ENCODE assay signal across 1 cellular context in the genomic region with DNA sequence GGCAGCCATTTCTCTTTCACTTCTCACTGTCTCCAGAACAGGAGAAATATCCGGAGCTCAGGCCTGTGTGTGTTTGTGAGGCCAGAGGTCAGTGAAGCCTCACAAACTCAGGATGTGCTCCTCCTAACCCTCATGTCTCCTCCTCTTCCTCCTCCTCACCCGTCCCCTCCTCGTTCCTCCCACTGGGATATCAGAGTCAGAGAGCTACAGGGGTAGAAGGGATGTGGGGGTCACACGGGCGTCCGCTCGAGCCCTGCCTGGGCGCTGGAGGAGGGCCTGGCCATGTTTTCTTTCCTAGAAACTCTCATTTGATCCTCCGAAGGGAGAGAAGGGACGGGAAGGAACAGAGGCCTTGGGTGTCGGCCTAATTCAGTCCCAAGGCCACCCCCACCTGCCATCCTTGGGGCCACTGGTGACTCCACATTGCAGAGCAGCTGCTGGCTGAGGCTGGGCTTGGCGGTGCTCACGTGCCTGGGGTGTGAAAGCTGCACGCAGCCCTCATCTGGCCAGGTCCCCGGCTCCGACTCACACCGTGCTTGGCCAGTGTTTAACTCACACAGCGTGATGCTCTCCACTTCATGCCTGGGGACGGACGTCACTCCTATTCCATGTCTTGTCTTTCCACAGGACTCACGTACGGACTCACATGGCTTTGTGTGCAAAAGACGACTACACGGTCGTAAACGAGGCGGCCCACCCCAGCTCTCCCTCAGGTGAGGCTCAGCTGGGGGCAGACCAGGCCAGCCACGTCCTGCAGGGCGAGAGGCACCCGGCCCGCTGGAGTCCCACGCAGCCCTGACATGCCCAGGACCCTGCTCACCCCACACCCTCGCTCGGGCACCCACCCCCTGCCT.
A peak's percentile ranks its signal among the peaks of the same experiment; 100 is the strongest.
TF ChIP-seq lines count a peak whose summit lies in the region.

No MANE protein-coding gene starts in this region.

TF ChIP-seq in HepG2, 621 proteins besides CTCF, POLR2A, EP300 and RAD21 (continued from another document and continues in another):
- TF ChIP-seq, protein P1, sequence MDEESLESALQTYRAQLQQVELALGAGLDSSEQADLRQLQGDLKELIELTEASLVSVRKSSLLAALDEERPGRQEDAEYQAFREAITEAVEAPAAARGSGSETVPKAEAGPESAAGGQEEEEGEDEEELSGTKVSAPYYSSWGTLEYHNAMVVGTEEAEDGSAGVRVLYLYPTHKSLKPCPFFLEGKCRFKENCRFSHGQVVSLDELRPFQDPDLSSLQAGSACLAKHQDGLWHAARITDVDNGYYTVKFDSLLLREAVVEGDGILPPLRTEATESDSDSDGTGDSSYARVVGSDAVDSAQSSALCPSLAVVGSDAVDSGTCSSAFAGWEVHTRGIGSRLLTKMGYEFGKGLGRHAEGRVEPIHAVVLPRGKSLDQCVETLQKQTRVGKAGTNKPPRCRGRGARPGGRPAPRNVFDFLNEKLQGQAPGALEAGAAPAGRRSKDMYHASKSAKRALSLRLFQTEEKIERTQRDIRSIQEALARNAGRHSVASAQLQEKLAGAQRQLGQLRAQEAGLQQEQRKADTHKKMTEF (CRISPR knock-in tag; IDR thresholded peaks at IDR 0.05) = no peak
- TF ChIP-seq ZC3H13 (CRISPR knock-in tag; IDR thresholded peaks at IDR 0.05) (0 out of 2 replicates have a peak, but pooled peaks have one; percentile 42), RFXANK (CRISPR knock-in tag; IDR thresholded peaks at IDR 0.05) (no peak), MAFG (CRISPR knock-in tag; IDR thresholded peaks at IDR 0.05) (no peak), ZNF891 (CRISPR knock-in tag; IDR thresholded peaks at IDR 0.05) (0 out of 2 replicates have a peak, but pooled peaks have one; percentile 27), NFIB (CRISPR knock-in tag; IDR thresholded peaks at IDR 0.05; ENCODE audit: borderline replicate concordance) (no peak), IKZF1 (IDR thresholded peaks at IDR 0.05) (no peak), SIN3A (IDR thresholded peaks at IDR 0.05; ENCODE audit: borderline replicate concordance, low read depth, low read length) (no peak), ISL2 (CRISPR knock-in tag; IDR thresholded peaks at IDR 0.05) (no peak), ETV5 (CRISPR knock-in tag; IDR thresholded peaks at IDR 0.05; ENCODE audit: borderline replicate concordance) (no peak), KDM5B (CRISPR knock-in tag; IDR thresholded peaks at IDR 0.05; ENCODE audit: borderline replicate concordance) (peak; percentile 65), PLRG1 (conservative IDR thresholded peaks at IDR 0.05) (no peak), ZNF564 (CRISPR knock-in tag; IDR thresholded peaks at IDR 0.05) (0 out of 2 replicates have a peak, but pooled peaks have one; percentile 67), REPIN1 (CRISPR knock-in tag; IDR thresholded peaks at IDR 0.05; ENCODE audit: borderline replicate concordance, low read depth) (no peak), GATAD1 (CRISPR knock-in tag; IDR thresholded peaks at IDR 0.05) (no peak), ZNF768 (CRISPR knock-in tag; IDR thresholded peaks at IDR 0.05) (no peak), ZIK1 (CRISPR knock-in tag; IDR thresholded peaks at IDR 0.05; ENCODE audit: borderline replicate concordance, low read depth) (no peak), ZNF629 (CRISPR knock-in tag; conservative IDR thresholded peaks at IDR 0.05) (no peak), NR2F2 (IDR thresholded peaks at IDR 0.05; ENCODE audit: borderline replicate concordance, low read depth) (no peak), ZFP91 (CRISPR knock-in tag; IDR thresholded peaks at IDR 0.05; ENCODE audit: borderline replicate concordance) (peak; percentile 59), ZNF737 (CRISPR knock-in tag; IDR thresholded peaks at IDR 0.05; ENCODE audit: borderline replicate concordance) (no peak), ZBTB38 (CRISPR knock-in tag; IDR thresholded peaks at IDR 0.05) (0 out of 2 replicates have a peak, but pooled peaks have one; percentile 19), ZNF672 (CRISPR knock-in tag; IDR thresholded peaks at IDR 0.05) (no peak), ZNF331 (CRISPR knock-in tag; IDR thresholded peaks at IDR 0.05) (peak; percentile 40; the same call in 1 of the 2 replicates), GPN1 (CRISPR knock-in tag; IDR thresholded peaks at IDR 0.05; ENCODE audit: borderline replicate concordance) (no peak), KDM5A (IDR thresholded peaks at IDR 0.05; ENCODE audit: borderline replicate concordance, low read length) (no peak), RFX1 (IDR thresholded peaks at IDR 0.05) (no peak), KLF11 (CRISPR knock-in tag; IDR thresholded peaks at IDR 0.05) (no peak), TP53 (CRISPR knock-in tag; conservative IDR thresholded peaks at IDR 0.05) (no peak), JUNB (CRISPR knock-in tag; IDR thresholded peaks at IDR 0.05; ENCODE audit: borderline replicate concordance) (no peak), ZNF749 (CRISPR knock-in tag; IDR thresholded peaks at IDR 0.05; ENCODE audit: borderline replicate concordance) (no peak), ZBTB42 (CRISPR knock-in tag; IDR thresholded peaks at IDR 0.05) (0 out of 2 replicates have a peak, but pooled peaks have one; percentile 36), AFF4 (CRISPR knock-in tag; IDR thresholded peaks at IDR 0.05) (no peak)
- TF ChIP-seq, protein P2, sequence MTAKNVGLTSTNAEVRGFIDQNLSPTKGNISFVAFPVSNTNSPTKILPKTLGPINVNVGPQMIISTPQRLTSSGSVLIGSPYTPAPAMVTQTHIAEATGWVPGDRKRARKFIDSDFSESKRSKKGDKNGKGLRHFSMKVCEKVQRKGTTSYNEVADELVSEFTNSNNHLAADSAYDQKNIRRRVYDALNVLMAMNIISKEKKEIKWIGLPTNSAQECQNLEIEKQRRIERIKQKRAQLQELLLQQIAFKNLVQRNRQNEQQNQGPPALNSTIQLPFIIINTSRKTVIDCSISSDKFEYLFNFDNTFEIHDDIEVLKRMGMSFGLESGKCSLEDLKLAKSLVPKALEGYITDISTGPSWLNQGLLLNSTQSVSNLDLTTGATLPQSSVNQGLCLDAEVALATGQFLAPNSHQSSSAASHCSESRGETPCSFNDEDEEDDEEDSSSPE (CRISPR knock-in tag; IDR thresholded peaks at IDR 0.05) = peak; percentile 35; the same call in 1 of the 2 replicates
- TF ChIP-seq, protein P3, sequence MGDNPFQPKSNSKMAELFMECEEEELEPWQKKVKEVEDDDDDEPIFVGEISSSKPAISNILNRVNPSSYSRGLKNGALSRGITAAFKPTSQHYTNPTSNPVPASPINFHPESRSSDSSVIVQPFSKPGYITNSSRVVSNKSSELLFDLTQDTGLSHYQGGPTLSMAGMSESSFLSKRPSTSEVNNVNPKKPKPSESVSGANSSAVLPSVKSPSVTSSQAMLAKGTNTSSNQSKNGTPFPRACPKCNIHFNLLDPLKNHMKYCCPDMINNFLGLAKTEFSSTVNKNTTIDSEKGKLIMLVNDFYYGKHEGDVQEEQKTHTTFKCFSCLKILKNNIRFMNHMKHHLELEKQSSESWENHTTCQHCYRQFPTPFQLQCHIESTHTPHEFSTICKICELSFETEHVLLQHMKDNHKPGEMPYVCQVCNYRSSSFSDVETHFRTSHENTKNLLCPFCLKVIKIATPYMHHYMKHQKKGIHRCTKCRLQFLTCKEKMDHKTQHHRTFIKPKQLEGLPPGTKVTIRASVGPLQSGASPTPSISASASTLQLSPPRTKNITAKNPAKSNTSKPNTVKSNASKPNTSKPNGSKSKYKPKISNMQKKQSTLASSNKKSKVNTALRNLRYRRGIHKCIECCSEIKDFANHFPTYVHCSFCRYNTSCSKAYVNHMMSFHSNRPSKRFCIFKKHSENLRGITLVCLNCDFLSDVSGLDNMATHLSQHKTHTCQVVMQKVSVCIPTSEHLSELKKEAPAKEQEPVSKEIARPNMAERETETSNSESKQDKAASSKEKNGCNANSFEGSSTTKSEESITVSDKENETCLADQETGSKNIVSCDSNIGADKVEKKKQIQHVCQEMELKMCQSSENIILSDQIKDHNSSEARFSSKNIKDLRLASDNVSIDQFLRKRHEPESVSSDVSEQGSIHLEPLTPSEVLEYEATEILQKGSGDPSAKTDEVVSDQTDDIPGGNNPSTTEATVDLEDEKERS (CRISPR knock-in tag; IDR thresholded peaks at IDR 0.05) = no peak
- TF ChIP-seq, protein P4, sequence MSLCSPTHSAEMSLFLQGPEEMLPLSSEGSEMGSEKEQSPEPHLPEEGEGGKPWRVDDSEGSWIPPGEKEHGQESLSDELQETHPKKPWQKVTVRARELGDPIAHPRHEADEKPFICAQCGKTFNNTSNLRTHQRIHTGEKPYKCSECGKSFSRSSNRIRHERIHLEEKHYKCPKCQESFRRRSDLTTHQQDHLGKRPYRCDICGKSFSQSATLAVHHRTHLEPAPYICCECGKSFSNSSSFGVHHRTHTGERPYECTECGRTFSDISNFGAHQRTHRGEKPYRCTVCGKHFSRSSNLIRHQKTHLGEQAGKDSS (CRISPR knock-in tag; IDR thresholded peaks at IDR 0.05; ENCODE audit: borderline replicate concordance, low read depth) = no peak
- TF ChIP-seq, protein P5, sequence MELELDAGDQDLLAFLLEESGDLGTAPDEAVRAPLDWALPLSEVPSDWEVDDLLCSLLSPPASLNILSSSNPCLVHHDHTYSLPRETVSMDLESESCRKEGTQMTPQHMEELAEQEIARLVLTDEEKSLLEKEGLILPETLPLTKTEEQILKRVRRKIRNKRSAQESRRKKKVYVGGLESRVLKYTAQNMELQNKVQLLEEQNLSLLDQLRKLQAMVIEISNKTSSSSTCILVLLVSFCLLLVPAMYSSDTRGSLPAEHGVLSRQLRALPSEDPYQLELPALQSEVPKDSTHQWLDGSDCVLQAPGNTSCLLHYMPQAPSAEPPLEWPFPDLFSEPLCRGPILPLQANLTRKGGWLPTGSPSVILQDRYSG (CRISPR knock-in tag; IDR thresholded peaks at IDR 0.05) = no peak
- TF ChIP-seq, protein P6, sequence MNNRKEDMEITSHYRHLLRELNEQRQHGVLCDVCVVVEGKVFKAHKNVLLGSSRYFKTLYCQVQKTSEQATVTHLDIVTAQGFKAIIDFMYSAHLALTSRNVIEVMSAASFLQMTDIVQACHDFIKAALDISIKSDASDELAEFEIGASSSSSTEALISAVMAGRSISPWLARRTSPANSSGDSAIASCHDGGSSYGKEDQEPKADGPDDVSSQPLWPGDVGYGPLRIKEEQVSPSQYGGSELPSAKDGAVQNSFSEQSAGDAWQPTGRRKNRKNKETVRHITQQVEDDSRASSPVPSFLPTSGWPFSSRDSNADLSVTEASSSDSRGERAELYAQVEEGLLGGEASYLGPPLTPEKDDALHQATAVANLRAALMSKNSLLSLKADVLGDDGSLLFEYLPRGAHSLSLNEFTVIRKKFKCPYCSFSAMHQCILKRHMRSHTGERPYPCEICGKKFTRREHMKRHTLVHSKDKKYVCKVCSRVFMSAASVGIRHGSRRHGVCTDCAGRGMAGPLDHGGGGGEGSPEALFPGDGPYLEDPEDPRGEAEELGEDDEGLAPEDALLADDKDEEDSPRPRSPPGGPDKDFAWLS (CRISPR knock-in tag; IDR thresholded peaks at IDR 0.05; ENCODE audit: borderline replicate concordance) = no peak
- TF ChIP-seq, protein P7, sequence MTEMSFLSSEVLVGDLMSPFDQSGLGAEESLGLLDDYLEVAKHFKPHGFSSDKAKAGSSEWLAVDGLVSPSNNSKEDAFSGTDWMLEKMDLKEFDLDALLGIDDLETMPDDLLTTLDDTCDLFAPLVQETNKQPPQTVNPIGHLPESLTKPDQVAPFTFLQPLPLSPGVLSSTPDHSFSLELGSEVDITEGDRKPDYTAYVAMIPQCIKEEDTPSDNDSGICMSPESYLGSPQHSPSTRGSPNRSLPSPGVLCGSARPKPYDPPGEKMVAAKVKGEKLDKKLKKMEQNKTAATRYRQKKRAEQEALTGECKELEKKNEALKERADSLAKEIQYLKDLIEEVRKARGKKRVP (CRISPR knock-in tag; IDR thresholded peaks at IDR 0.05) = no peak
- TF ChIP-seq, protein P8, sequence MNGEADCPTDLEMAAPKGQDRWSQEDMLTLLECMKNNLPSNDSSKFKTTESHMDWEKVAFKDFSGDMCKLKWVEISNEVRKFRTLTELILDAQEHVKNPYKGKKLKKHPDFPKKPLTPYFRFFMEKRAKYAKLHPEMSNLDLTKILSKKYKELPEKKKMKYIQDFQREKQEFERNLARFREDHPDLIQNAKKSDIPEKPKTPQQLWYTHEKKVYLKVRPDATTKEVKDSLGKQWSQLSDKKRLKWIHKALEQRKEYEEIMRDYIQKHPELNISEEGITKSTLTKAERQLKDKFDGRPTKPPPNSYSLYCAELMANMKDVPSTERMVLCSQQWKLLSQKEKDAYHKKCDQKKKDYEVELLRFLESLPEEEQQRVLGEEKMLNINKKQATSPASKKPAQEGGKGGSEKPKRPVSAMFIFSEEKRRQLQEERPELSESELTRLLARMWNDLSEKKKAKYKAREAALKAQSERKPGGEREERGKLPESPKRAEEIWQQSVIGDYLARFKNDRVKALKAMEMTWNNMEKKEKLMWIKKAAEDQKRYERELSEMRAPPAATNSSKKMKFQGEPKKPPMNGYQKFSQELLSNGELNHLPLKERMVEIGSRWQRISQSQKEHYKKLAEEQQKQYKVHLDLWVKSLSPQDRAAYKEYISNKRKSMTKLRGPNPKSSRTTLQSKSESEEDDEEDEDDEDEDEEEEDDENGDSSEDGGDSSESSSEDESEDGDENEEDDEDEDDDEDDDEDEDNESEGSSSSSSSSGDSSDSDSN (CRISPR knock-in tag; IDR thresholded peaks at IDR 0.05) = 0 out of 2 replicates have a peak, but pooled peaks have one; percentile 19
